In the genomic region with DNA sequence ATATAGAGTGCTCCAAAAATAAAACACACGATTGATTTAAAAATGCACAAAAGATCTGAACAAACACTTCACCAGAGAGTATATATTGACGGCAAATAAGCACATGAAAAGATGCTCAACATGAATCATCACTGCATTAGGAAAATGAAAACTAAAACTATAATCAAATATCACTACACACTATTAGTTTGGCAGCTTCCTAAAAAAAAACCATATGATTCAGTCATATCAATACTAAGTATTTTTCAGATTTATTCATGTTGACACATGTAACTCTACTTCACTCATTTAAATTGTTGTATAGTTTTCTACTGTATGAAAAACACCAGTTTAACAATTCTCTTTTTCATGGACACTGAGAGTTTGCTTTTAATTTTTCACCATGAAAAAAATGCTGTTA, we compare ENCODE assay signal across 1 cellular context.
TF ChIP-seq lines count a peak whose summit lies in the region.

No MANE protein-coding gene starts in this region.

TF ChIP-seq in GM23338, 12 proteins besides CTCF, POLR2A, EP300 and RAD21 (continued from another document):
- TF ChIP-seq, protein P1, sequence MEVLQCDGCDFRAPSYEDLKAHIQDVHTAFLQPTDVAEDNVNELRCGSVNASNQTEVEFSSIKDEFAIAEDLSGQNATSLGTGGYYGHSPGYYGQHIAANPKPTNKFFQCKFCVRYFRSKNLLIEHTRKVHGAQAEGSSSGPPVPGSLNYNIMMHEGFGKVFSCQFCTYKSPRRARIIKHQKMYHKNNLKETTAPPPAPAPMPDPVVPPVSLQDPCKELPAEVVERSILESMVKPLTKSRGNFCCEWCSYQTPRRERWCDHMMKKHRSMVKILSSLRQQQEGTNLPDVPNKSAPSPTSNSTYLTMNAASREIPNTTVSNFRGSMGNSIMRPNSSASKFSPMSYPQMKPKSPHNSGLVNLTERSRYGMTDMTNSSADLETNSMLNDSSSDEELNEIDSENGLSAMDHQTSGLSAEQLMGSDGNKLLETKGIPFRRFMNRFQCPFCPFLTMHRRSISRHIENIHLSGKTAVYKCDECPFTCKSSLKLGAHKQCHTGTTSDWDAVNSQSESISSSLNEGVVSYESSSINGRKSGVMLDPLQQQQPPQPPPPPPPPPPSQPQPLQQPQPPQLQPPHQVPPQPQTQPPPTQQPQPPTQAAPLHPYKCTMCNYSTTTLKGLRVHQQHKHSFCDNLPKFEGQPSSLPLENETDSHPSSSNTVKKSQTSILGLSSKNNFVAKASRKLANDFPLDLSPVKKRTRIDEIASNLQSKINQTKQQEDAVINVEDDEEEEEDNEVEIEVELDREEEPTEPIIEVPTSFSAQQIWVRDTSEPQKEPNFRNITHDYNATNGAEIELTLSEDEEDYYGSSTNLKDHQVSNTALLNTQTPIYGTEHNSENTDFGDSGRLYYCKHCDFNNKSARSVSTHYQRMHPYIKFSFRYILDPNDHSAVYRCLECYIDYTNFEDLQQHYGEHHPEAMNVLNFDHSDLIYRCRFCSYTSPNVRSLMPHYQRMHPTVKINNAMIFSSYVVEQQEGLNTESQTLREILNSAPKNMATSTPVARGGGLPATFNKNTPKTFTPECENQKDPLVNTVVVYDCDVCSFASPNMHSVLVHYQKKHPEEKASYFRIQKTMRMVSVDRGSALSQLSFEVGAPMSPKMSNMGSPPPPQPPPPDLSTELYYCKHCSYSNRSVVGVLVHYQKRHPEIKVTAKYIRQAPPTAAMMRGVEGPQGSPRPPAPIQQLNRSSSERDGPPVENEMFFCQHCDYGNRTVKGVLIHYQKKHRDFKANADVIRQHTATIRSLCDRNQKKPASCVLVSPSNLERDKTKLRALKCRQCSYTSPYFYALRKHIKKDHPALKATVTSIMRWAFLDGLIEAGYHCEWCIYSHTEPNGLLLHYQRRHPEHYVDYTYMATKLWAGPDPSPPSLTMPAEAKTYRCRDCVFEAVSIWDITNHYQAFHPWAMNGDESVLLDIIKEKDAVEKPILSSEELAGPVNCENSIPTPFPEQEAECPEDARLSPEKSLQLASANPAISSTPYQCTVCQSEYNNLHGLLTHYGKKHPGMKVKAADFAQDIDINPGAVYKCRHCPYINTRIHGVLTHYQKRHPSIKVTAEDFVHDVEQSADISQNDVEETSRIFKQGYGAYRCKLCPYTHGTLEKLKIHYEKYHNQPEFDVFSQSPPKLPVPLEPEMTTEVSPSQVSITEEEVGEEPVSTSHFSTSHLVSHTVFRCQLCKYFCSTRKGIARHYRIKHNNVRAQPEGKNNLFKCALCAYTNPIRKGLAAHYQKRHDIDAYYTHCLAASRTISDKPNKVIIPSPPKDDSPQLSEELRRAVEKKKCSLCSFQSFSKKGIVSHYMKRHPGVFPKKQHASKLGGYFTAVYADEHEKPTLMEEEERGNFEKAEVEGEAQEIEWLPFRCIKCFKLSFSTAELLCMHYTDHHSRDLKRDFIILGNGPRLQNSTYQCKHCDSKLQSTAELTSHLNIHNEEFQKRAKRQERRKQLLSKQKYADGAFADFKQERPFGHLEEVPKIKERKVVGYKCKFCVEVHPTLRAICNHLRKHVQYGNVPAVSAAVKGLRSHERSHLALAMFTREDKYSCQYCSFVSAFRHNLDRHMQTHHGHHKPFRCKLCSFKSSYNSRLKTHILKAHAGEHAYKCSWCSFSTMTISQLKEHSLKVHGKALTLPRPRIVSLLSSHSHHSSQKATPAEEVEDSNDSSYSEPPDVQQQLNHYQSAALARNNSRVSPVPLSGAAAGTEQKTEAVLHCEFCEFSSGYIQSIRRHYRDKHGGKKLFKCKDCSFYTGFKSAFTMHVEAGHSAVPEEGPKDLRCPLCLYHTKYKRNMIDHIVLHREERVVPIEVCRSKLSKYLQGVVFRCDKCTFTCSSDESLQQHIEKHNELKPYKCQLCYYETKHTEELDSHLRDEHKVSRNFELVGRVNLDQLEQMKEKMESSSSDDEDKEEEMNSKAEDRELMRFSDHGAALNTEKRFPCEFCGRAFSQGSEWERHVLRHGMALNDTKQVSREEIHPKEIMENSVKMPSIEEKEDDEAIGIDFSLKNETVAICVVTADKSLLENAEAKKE (CRISPR knock-in tag; IDR thresholded peaks at IDR 0.05) = no peak
- TF ChIP-seq, protein P2, sequence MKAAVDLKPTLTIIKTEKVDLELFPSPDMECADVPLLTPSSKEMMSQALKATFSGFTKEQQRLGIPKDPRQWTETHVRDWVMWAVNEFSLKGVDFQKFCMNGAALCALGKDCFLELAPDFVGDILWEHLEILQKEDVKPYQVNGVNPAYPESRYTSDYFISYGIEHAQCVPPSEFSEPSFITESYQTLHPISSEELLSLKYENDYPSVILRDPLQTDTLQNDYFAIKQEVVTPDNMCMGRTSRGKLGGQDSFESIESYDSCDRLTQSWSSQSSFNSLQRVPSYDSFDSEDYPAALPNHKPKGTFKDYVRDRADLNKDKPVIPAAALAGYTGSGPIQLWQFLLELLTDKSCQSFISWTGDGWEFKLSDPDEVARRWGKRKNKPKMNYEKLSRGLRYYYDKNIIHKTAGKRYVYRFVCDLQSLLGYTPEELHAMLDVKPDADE (IDR thresholded peaks at IDR 0.05) = no peak
- TF ChIP-seq ZNF331 (CRISPR knock-in tag; IDR thresholded peaks at IDR 0.05; ENCODE audit: low read depth) (no peak), EZH2phosphoT487 (IDR thresholded peaks at IDR 0.05; ENCODE audit: unreplicated experiment) (no peak), JUNB (IDR thresholded peaks at IDR 0.05; ENCODE audit: unreplicated experiment) (no peak), ZNF114 (CRISPR knock-in tag; IDR thresholded peaks at IDR 0.05) (no peak)
- TF ChIP-seq, protein P3, sequence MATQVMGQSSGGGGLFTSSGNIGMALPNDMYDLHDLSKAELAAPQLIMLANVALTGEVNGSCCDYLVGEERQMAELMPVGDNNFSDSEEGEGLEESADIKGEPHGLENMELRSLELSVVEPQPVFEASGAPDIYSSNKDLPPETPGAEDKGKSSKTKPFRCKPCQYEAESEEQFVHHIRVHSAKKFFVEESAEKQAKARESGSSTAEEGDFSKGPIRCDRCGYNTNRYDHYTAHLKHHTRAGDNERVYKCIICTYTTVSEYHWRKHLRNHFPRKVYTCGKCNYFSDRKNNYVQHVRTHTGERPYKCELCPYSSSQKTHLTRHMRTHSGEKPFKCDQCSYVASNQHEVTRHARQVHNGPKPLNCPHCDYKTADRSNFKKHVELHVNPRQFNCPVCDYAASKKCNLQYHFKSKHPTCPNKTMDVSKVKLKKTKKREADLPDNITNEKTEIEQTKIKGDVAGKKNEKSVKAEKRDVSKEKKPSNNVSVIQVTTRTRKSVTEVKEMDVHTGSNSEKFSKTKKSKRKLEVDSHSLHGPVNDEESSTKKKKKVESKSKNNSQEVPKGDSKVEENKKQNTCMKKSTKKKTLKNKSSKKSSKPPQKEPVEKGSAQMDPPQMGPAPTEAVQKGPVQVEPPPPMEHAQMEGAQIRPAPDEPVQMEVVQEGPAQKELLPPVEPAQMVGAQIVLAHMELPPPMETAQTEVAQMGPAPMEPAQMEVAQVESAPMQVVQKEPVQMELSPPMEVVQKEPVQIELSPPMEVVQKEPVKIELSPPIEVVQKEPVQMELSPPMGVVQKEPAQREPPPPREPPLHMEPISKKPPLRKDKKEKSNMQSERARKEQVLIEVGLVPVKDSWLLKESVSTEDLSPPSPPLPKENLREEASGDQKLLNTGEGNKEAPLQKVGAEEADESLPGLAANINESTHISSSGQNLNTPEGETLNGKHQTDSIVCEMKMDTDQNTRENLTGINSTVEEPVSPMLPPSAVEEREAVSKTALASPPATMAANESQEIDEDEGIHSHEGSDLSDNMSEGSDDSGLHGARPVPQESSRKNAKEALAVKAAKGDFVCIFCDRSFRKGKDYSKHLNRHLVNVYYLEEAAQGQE (IDR thresholded peaks at IDR 0.05; ENCODE audit: unreplicated experiment) = no peak
